In the genomic region with DNA sequence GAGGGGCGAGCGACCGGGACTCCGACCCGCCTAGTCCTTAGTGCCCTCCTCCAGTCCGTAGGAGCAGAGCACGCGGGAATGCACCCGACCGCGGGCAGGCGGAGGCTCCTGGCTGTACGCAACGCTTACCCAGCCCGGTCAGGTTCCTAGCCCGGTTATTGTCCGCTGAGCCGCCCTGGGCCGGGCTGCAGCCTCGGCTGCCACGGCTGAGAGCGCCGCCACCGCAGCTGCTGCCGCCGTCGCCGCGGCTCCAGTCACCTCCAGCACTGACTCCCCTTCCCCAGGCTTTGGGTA, we compare ENCODE assay signal across 8 cellular contexts. TPM values are rescaled to one million over a fixed set of nuclear protein-coding genes. Genes with fewer than 3 reads are reported as not detected.
DNase-seq lines count a peak whose midpoint lies in the region; ATAC-seq, FAIRE-seq and TF ChIP-seq lines count a peak whose summit lies in the region.

A gene (minus strand): TSS at position 268 of the 294 bp plus-strand sequence. CDS start 12,422 bp downstream, outside the sequence.

- no peak for TF ChIP-seq EP300 in suprapubic skin (IDR thresholded peaks at IDR 0.05)

- H3K9ac ChIP-seq in kidney (ENCODE audit: low read length in 2 of 2): peak within 1 kb of the TSS; percentile 73 to 87

- no peaks in the 10 kb centered on the region for H3K27me3 ChIP-seq in suprapubic skin

- H3K36me3 ChIP-seq in kidney (ENCODE audit: control insufficient read depth in 1 of 2, insufficient read depth in 2 of 2, low read length in 2 of 2): no peaks in the 10 kb centered on the region
- no peaks in the 10 kb centered on the region for H3K36me3 ChIP-seq in suprapubic skin

- peak within 1 kb of the TSS; percentile 66 for H3K27ac ChIP-seq in angular gyrus (ENCODE audit: low read depth, low read length)
- H3K27ac ChIP-seq in kidney (ENCODE audit: low read depth in 2 of 2, low read length in 2 of 2): peak within 1 kb of the TSS; percentile 91 to 93
- H3K27ac ChIP-seq in suprapubic skin: peak within 1 kb of the TSS; percentile 91

- H3K4me1 ChIP-seq in kidney (ENCODE audit: control insufficient read depth in 1 of 2, insufficient read depth in 1 of 2, low read depth in 1 of 2, low read length in 2 of 2): peaks cover 9 to 17% of the 10 kb centered on the region in 2 donors
- H3K4me1 ChIP-seq in suprapubic skin: peaks cover 13% of the 10 kb centered on the region

- H3K9me3 ChIP-seq in kidney (ENCODE audit: control insufficient read depth in 1 of 2, low read length in 2 of 2): no peaks in the 10 kb centered on the region
- H3K9me3 ChIP-seq in suprapubic skin: no peaks in the 10 kb centered on the region

- no peak for FAIRE-seq in kidney (lab: Jason Lieb, UNC)

- no peak for TF ChIP-seq POLR2A in suprapubic skin (IDR thresholded peaks at IDR 0.05)

- WGBS in suprapubic skin: no CpG with 5 or more reads among the region's 29 CpGs

- DNase-seq in DMS53 treated with DMSO at 0.1 percent for 48 hours (lab: John Stamatoyannopoulos, UW; ENCODE audit: unreplicated experiment): peak; percentile 61
- peak; percentile 84 for DNase-seq in kidney
- peak in 1 of 2 donors; percentile 62 for DNase-seq in suprapubic skin (ENCODE audit: low spot score in 2 of 2)
- DNase-seq in GM03348 (ENCODE audit: low spot score): no peak
- DNase-seq in DMS79 treated with DMSO at 0.1 percent for 48 hours (lab: John Stamatoyannopoulos, UW): no peak

- intact Hi-C loops in kidney (cut with DNase I): no loop called here

- H3K4me3 ChIP-seq in kidney (ENCODE audit: low read length in 2 of 2) (peak within 1 kb of the TSS; percentile 70 to 73), suprapubic skin (peak within 1 kb of the TSS; percentile 66)

- TF ChIP-seq CTCF in kidney (IDR thresholded peaks at IDR 0.05; ENCODE audit: borderline replicate concordance, extremely low read depth, insufficient read depth) (no peak), suprapubic skin (IDR thresholded peaks at IDR 0.05) (no peak)

- ATAC-seq in GM21423 (IDR thresholded peaks at IDR 0.05; ENCODE audit: unreplicated experiment) (peak; percentile 30), HG03571 (IDR thresholded peaks at IDR 0.05; ENCODE audit: unreplicated experiment) (peak; percentile 40)

RNA-seq across cellular contexts. Expression of the gene that starts here (rescaled TPM):
- 5.7 TPM for total RNA-seq in kidney
- polyA plus RNA-seq in kidney (ENCODE audit: insufficient read depth, low read depth, low replicate concordance): 1.5 TPM
- total RNA-seq in suprapubic skin: 1 to 10 TPM; 6.4 to 8.2 (median 7.8) TPM

Comparison
In these comparisons a context has a peak if more than half of its experiments do, and no peak if none do; other contexts are left out.
1. DNase-seq: peak in DMS53 treated with DMSO at 0.1 percent for 48 hours (single experiment) and kidney (single experiment); none in GM03348 (single experiment) and DMS79 treated with DMSO at 0.1 percent for 48 hours (single experiment).
2. Peak in every context shown above with its lines, with median percentiles within 50 percentile points of each other: H3K27ac ChIP-seq.